9 cellular contexts compared by ENCODE assay signal in genomic region chr22:41367680-41368542, GRCh38. TPM values are rescaled to one million over a fixed set of nuclear protein-coding genes. Genes with fewer than 3 reads are reported as not detected.
DNase-seq lines count a peak whose midpoint lies in the region; ATAC-seq and TF ChIP-seq lines count a peak whose summit lies in the region.
"Had no signal": no experiment of that assay in that cellular context is flagged by ENCODE, and none has a peak within 500 bp of the region (broad histone marks: within the 10 kb centered on the region; RNA-seq: fewer than 3 reads in every experiment).

No MANE protein-coding gene starts in this region.

- no peak overlapping the region for H3K4ac ChIP-seq in trophoblast cell (ENCODE audit: low read depth, low read length)

- H3K36me3 ChIP-seq in Peyer's patch (no peaks in the 10 kb centered on the region), trophoblast cell (ENCODE audit: control insufficient read depth in 1 of 2, insufficient read depth in 2 of 2, low read length in 2 of 2) (no peaks in the 10 kb centered on the region)

- H4K91ac ChIP-seq in trophoblast cell (ENCODE audit: low read depth, low read length) = no peak overlapping the region

- no peak overlapping the region for H3K23ac ChIP-seq in trophoblast cell (ENCODE audit: low read length)

- H3K79me2 ChIP-seq in trophoblast cell (ENCODE audit: control insufficient read depth, insufficient read depth, low read length, poor library complexity) = no peaks in the 10 kb centered on the region

- no peak overlapping the region for H3K9ac ChIP-seq in trophoblast cell (ENCODE audit: low read length)

- H3K27me3 ChIP-seq in Peyer's patch (no peaks in the 10 kb centered on the region), trophoblast cell (ENCODE audit: insufficient read depth, low read length) (no peaks in the 10 kb centered on the region)

- TF ChIP-seq POLR2A in Peyer's patch (IDR thresholded peaks at IDR 0.05) = no peak

- H3K9me3 ChIP-seq in Peyer's patch (no peaks in the 10 kb centered on the region), trophoblast cell (ENCODE audit: insufficient read depth, low read depth, low read length) (peaks cover 2% of the 10 kb centered on the region)

- no peak overlapping the region for H2BK12ac ChIP-seq in trophoblast cell (ENCODE audit: low read length)

- no peak overlapping the region for H4K8ac ChIP-seq in trophoblast cell (ENCODE audit: low read depth, low read length)

- no peak overlapping the region for H4K12ac ChIP-seq in trophoblast cell (ENCODE audit: low read depth, low read length)

- no peak overlapping the region for H2BK120ac ChIP-seq in trophoblast cell (ENCODE audit: insufficient read depth, low read length, poor library complexity)

- H3K18ac ChIP-seq in trophoblast cell (ENCODE audit: low read length) = no peak overlapping the region

- no peak overlapping the region for H2AK5ac ChIP-seq in trophoblast cell (ENCODE audit: low read length)

- peak overlapping the region; percentile 26 to 64 (median 52) for H3K27ac ChIP-seq in Peyer's patch
- no peak overlapping the region for H3K27ac ChIP-seq in trophoblast cell (ENCODE audit: low read depth, low read length)

- no peak overlapping the region for H2AFZ ChIP-seq in trophoblast cell (ENCODE audit: insufficient read depth, low read length, poor library complexity)

- H3K14ac ChIP-seq in trophoblast cell (ENCODE audit: low read length) = no peak overlapping the region

- ATAC-seq in HG02981 (IDR thresholded peaks at IDR 0.05; ENCODE audit: unreplicated experiment) (no peak), GM21737 (IDR thresholded peaks at IDR 0.05; ENCODE audit: unreplicated experiment) (no peak)

- H3K4me3 ChIP-seq in Peyer's patch = peak overlapping the region; percentile 20 to 50 (median 28)
- peak overlapping the region; percentile 79 for H3K4me3 ChIP-seq in fibroblast of the aortic adventitia (ENCODE audit: low read depth, low read length)
- no peak overlapping the region for H3K4me3 ChIP-seq in trophoblast cell (ENCODE audit: low read depth, low read length)

- H3K79me1 ChIP-seq in trophoblast cell (ENCODE audit: low read length) = no peaks in the 10 kb centered on the region

- peaks cover 0 to 17% (median 3%) of the 10 kb centered on the region in 4 donors for H3K4me1 ChIP-seq in Peyer's patch
- no peaks in the 10 kb centered on the region for H3K4me1 ChIP-seq in trophoblast cell (ENCODE audit: control insufficient read depth in 1 of 2, insufficient read depth in 2 of 2, low read length in 2 of 2)

- no peak overlapping the region for H3K4me2 ChIP-seq in trophoblast cell (ENCODE audit: low read length)

- no peak overlapping the region for H2BK5ac ChIP-seq in trophoblast cell (ENCODE audit: low read depth, low read length, poor library complexity)

- peak; percentile 75 for DNase-seq in COLO668 (lab: John Stamatoyannopoulos, UW; ENCODE audit: unreplicated experiment)
- no peak for DNase-seq in Peyer's patch
- DNase-seq in fibroblast of the aortic adventitia (ENCODE audit: low read depth) = peak; percentile 67
- DNase-seq in trophoblast cell = peak; percentile 70 to 88
- no peak for DNase-seq in foreskin melanocyte
- no peak for DNase-seq in SKM-1 (lab: John Stamatoyannopoulos, UW; ENCODE audit: unreplicated experiment)
- DNase-seq: NCI-H1930 had no signal

- no CpG with 5 or more reads among the region's 18 CpGs for WGBS in trophoblast cell (ENCODE audit: extremely low coverage, insufficient coverage, insufficient read length)

- TF ChIP-seq CTCF in Peyer's patch (IDR thresholded peaks at IDR 0.05) (no peak), fibroblast of the aortic adventitia (IDR thresholded peaks at IDR 0.05; ENCODE audit: insufficient read depth, low read length) (no peak)

RNA-seq across cellular contexts. Expression of gene TEF, which starts 13.8 kb away (rescaled TPM):
- 10 to 100 TPM in 3 of 4 donors, 1 to 10 TPM in 1; 6.6 to 42.2 (median 27.0) TPM for total RNA-seq in Peyer's patch
- 14.8 and 17.4 TPM in 2 replicates for total RNA-seq in fibroblast of the aortic adventitia (ENCODE audit: low replicate concordance)
- 4.0 and 4.4 TPM in 2 replicates for polyA plus RNA-seq in trophoblast cell (2013)

Comparison
In these comparisons a context has a peak if more than half of its experiments do, and no peak if none do; other contexts are left out.
1. DNase-seq: peak in COLO668 (single experiment), fibroblast of the aortic adventitia (single experiment) and trophoblast cell (2 of 2); none in Peyer's patch (0 of 3), foreskin melanocyte (single experiment) and SKM-1 (single experiment).